Comparison of ENCODE assay signal across 11 cellular contexts in the genomic region with DNA sequence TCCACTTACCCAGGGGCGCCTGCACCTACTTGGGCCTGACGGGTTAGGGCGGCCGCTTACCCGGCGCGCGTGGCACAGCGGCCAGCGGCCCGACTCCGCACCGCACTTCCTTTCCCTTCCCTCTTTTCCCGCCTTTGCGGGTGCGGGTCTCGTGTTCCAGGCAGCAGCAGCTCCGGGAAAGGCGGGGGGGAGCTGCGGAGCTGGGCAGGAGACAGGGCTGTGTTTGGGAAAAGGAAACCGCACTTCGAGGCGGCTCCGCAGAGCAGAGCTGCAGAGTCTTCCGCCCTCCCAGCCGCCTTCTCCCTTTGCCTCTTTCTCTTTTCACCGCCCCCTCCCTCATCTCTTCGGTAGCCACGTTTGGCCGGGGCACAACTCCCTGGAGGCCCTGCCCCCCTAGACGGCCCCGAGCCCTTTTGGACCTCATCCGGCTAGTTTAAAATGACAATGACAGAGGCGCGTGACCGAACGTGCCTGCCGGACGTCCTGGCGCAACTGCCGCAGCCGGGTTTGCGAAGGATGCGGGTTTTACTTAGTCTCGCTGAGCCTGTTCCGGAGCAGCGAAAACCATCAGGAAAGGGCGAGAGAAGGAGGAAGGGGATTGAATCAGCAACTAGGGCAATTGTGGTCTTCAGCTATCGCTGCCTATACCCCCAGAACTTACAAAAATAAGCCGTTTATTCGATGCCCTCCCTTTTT. TPM values are rescaled to one million over a fixed set of nuclear protein-coding genes. Genes with fewer than 3 reads are reported as not detected.
DNase-seq lines count a peak whose midpoint lies in the region; ATAC-seq, FAIRE-seq and TF ChIP-seq lines count a peak whose summit lies in the region.
"Had no signal": no experiment of that assay in that cellular context is flagged by ENCODE, and none has a peak within 500 bp of the region (broad histone marks: within the 10 kb centered on the region; RNA-seq: fewer than 3 reads in every experiment).

No MANE protein-coding gene starts in this region.

- FAIRE-seq in endothelial cell of umbilical vein (lab: Jason Lieb, UNC), result no peak

- H2AFZ ChIP-seq in SK-N-SH (ENCODE audit: low read depth), result no peak overlapping the region
- no peak overlapping the region for H2AFZ ChIP-seq in endothelial cell of umbilical vein (ENCODE audit: low read depth, low read length)
- H2AFZ ChIP-seq in trophoblast cell (ENCODE audit: insufficient read depth, low read length, poor library complexity), result peak overlapping the region; percentile 30

- H3K4me2 ChIP-seq in SK-N-SH (peak overlapping the region; percentile 63), endothelial cell of umbilical vein (ENCODE audit: insufficient read depth, low read length) (no peak overlapping the region), trophoblast cell (ENCODE audit: low read length) (no peak overlapping the region)

- TF ChIP-seq EP300 in SK-N-SH (IDR thresholded peaks at IDR 0.05; ENCODE audit: borderline replicate concordance in 1 of 2, low read depth in 1 of 2, low read length in 1 of 2), result no peak

- no peak overlapping the region for H4K8ac ChIP-seq in trophoblast cell (ENCODE audit: low read depth, low read length)

- H2BK120ac ChIP-seq in trophoblast cell (ENCODE audit: insufficient read depth, low read length, poor library complexity), result no peak overlapping the region

- no peak overlapping the region for H4K12ac ChIP-seq in trophoblast cell (ENCODE audit: low read depth, low read length)

- H3F3A ChIP-seq in SK-N-SH (replicated peaks; ENCODE audit: insufficient read depth), result no peaks in the 10 kb centered on the region

- no peak overlapping the region for H3K18ac ChIP-seq in trophoblast cell (ENCODE audit: low read length)

- H2BK12ac ChIP-seq in trophoblast cell (ENCODE audit: low read length), result no peak overlapping the region

- ATAC-seq in GM19328 (IDR thresholded peaks at IDR 0.05; ENCODE audit: unreplicated experiment) (no peak), GM19351 (IDR thresholded peaks at IDR 0.05; ENCODE audit: unreplicated experiment) (no peak), HG02884 (IDR thresholded peaks at IDR 0.05; ENCODE audit: unreplicated experiment) (no peak)

- TF ChIP-seq POLR2A in endothelial cell of umbilical vein (IDR thresholded peaks at IDR 0.05; ENCODE audit: low read depth, low read length), result no peak

- intact Hi-C loops in endothelial cell of umbilical vein (cut with micrococcal nuclease), result no loop called here

- POLR2A ChIA-PET in SK-N-SH (lab: Yijun Ruan, JAX) (no interaction called here), endothelial cell of umbilical vein (lab: Charles Lee) (no interaction called here)

- CTCF ChIA-PET in SK-N-SH (lab: Yijun Ruan, JAX) (interaction anchor here (0.6 to 10.7 kb wide), 7 partner anchors 9 to 172 kb away, joined by 3 to 267 read pairs (median 5); no protein-coding TSS in a partner anchor), endothelial cell of umbilical vein (lab: Charles Lee) (interaction anchor here (0.6 kb wide), 1 partner anchor 67 kb away, joined by 3 read pairs; no protein-coding TSS in a partner anchor)

- WGBS in SK-N-SH (ENCODE audit: low lambda C conversion rate), result 24% methylated on average over 51 of the region's 51 CpGs
- no CpG with 5 or more reads among the region's 51 CpGs for WGBS in trophoblast cell (ENCODE audit: extremely low coverage, insufficient coverage, insufficient read length)

- no peaks in the 10 kb centered on the region for H3K9me2 ChIP-seq in SK-N-SH

- H4K20me1 ChIP-seq in SK-N-SH (ENCODE audit: insufficient read depth) (0 out of 2 replicates have a peak, but pooled peaks cover 8% of the 10 kb centered on the region), endothelial cell of umbilical vein (replicated peaks; ENCODE audit: control insufficient read depth, extremely low read depth, insufficient read depth, low read length) (no peaks in the 10 kb centered on the region)

- no peak for TF ChIP-seq RAD21 in SK-N-SH (IDR thresholded peaks at IDR 0.05; ENCODE audit: low read length)

- H2BK5ac ChIP-seq in trophoblast cell (ENCODE audit: low read depth, low read length, poor library complexity), result no peak overlapping the region

- H3K27ac ChIP-seq in SK-N-SH (ENCODE audit: low read depth in 2 of 2, low read length in 1 of 2) (no peak overlapping the region), endothelial cell of umbilical vein (ENCODE audit: insufficient read depth, low read depth, low read length) (no peak overlapping the region), trophoblast cell (ENCODE audit: low read depth, low read length) (no peak overlapping the region)

- no peaks in the 10 kb centered on the region for H3K9me1 ChIP-seq in endothelial cell of umbilical vein (replicated peaks; ENCODE audit: control insufficient read depth, extremely low read depth, insufficient read depth, low read length)

- no peak overlapping the region for H4K91ac ChIP-seq in trophoblast cell (ENCODE audit: low read depth, low read length)

- no peak overlapping the region for H2AK5ac ChIP-seq in trophoblast cell (ENCODE audit: low read length)

- DNase-seq in ELF-1 (ENCODE audit: low read depth, low spot score), result peak; percentile 71
- DNase-seq in SK-N-SH, result peak; percentile 55
- DNase-seq in endothelial cell of umbilical vein (ENCODE audit: low read depth, low spot score), result no peak
- peak; percentile 12 to 66 for DNase-seq in trophoblast cell
- no peak for DNase-seq in mucosa of gallbladder (ENCODE audit: low spot score)
- DNase-seq: NCI-H187, SHP77 treated with DMSO at 0.1 percent for 48 hours had no signal

- BruUV-seq in endothelial cell of umbilical vein (replicated peaks; lab: Mats Ljungman, UMichigan), result no TSS peak

- peaks cover 100% of the 10 kb centered on the region for H3K27me3 ChIP-seq in SK-N-SH (ENCODE audit: insufficient read depth)
- peaks cover 88 to 98% of the 10 kb centered on the region in 2 experiments for H3K27me3 ChIP-seq in endothelial cell of umbilical vein (ENCODE audit: control insufficient read depth in 2 of 2, insufficient read depth in 2 of 2, low read length in 2 of 2)
- peaks cover 94% of the 10 kb centered on the region for H3K27me3 ChIP-seq in trophoblast cell (ENCODE audit: insufficient read depth, low read length)

- no peak for TF ChIP-seq CTCF in SK-N-SH (IDR thresholded peaks at IDR 0.05)
- TF ChIP-seq CTCF in endothelial cell of umbilical vein (IDR thresholded peaks at IDR 0.05; ENCODE audit: extremely low read depth in 1 of 2, insufficient read depth in 1 of 2, low read depth in 1 of 2, low read length in 2 of 2), result no peak

- no peak overlapping the region for H3K23ac ChIP-seq in trophoblast cell (ENCODE audit: low read length)

- no peak overlapping the region for H3K14ac ChIP-seq in trophoblast cell (ENCODE audit: low read length)

- dilution Hi-C loops in endothelial cell of umbilical vein (cut with MboI; ENCODE audit: extremely low pct_ligation_motif_present, low sequenced_read_pairs), result no loop called here

- H3K36me3 ChIP-seq in SK-N-SH (replicated peaks in 1 of 2; ENCODE audit: control insufficient read depth in 1 of 2, insufficient read depth in 2 of 2, low read length in 1 of 2), result no peaks in the 10 kb centered on the region
- H3K36me3 ChIP-seq in endothelial cell of umbilical vein (ENCODE audit: control insufficient read depth in 2 of 2, extremely low read depth in 1 of 2, insufficient read depth in 2 of 2, low read length in 2 of 2), result no peaks in the 10 kb centered on the region
- H3K36me3 ChIP-seq in trophoblast cell (ENCODE audit: control insufficient read depth in 1 of 2, insufficient read depth in 2 of 2, low read length in 2 of 2), result no peaks in the 10 kb centered on the region

- no peak overlapping the region for H3K9ac ChIP-seq in SK-N-SH
- H3K9ac ChIP-seq in endothelial cell of umbilical vein (replicated peaks; ENCODE audit: extremely low read depth, insufficient read depth, low read length), result no peak overlapping the region
- H3K9ac ChIP-seq in trophoblast cell (ENCODE audit: low read length), result no peak overlapping the region

- H3K9me3 ChIP-seq in SK-N-SH (no peaks in the 10 kb centered on the region), endothelial cell of umbilical vein (replicated peaks; ENCODE audit: control insufficient read depth, insufficient read depth, low read length) (no peaks in the 10 kb centered on the region), trophoblast cell (ENCODE audit: insufficient read depth, low read depth, low read length) (peaks cover 15% of the 10 kb centered on the region)

- H3K79me2 ChIP-seq in SK-N-SH (ENCODE audit: insufficient read depth) (no peaks in the 10 kb centered on the region), endothelial cell of umbilical vein (ENCODE audit: control insufficient read depth, insufficient read depth, low read length) (no peaks in the 10 kb centered on the region), trophoblast cell (ENCODE audit: control insufficient read depth, insufficient read depth, low read length, poor library complexity) (no peaks in the 10 kb centered on the region)

- no peaks in the 10 kb centered on the region for H3K79me1 ChIP-seq in trophoblast cell (ENCODE audit: low read length)

- H3K4me3 ChIP-seq in SK-N-SH (ENCODE audit: low read depth in 2 of 2, low read length in 1 of 2) (peak overlapping the region; percentile 2 to 12; a peak in 1 of 4 replicates), endothelial cell of umbilical vein (replicated peaks in 1 of 3; ENCODE audit: insufficient read depth in 1 of 3, low read depth in 1 of 3, low read length in 3 of 3) (no peak overlapping the region), trophoblast cell (ENCODE audit: low read depth, low read length) (no peak overlapping the region)

- H3K4ac ChIP-seq in trophoblast cell (ENCODE audit: low read depth, low read length), result no peak overlapping the region

- H3K4me1 ChIP-seq in SK-N-SH (ENCODE audit: control insufficient read depth in 1 of 2, insufficient read depth in 2 of 2, low read depth in 1 of 2, low read length in 1 of 2), result peaks cover 0 to 6% of the 10 kb centered on the region in 2 experiments; a peak in 1 of 4 replicates
- no peaks in the 10 kb centered on the region for H3K4me1 ChIP-seq in endothelial cell of umbilical vein (ENCODE audit: control insufficient read depth, extremely low read depth, insufficient read depth, low read length)
- peaks cover 0 to 2% of the 10 kb centered on the region in 2 experiments for H3K4me1 ChIP-seq in trophoblast cell (ENCODE audit: control insufficient read depth in 1 of 2, insufficient read depth in 2 of 2, low read length in 2 of 2)

RNA-seq across cellular contexts. Expression of a gene that starts 7.9 kb away (rescaled TPM):
- not detected in 2 replicates for polyA plus RNA-seq in SK-N-SH (2012; rRNA removed)
- polyA plus RNA-seq in SK-N-SH (2012; cell fraction: cytosol; rRNA removed), result not detected in 2 replicates
- polyA plus RNA-seq in SK-N-SH (2012; cell fraction: nucleus; rRNA removed), result 0.08 TPM in 1 of 2 replicates, not detected in the other
- total RNA-seq in endothelial cell of umbilical vein, result not detected in 2 replicates
- not detected in 2 replicates for polyA plus RNA-seq in endothelial cell of umbilical vein
- polyA plus RNA-seq in endothelial cell of umbilical vein (2011; cell fraction: cytosol; rRNA removed), result not detected in 2 replicates
- polyA plus RNA-seq in endothelial cell of umbilical vein (2011; cell fraction: nucleus; rRNA removed), result not detected in 2 replicates
- not detected in 2 replicates for polyA plus RNA-seq in endothelial cell of umbilical vein (2012)
- polyA minus RNA-seq in endothelial cell of umbilical vein, result not detected in 2 replicates
- not detected for polyA minus RNA-seq in endothelial cell of umbilical vein (2011; cell fraction: cytosol; rRNA and poly(A)+ RNA removed)
- not detected in 2 replicates for polyA minus RNA-seq in endothelial cell of umbilical vein (2011; cell fraction: nucleus; rRNA and poly(A)+ RNA removed)
- polyA plus RNA-seq in trophoblast cell (2013), result 0.01 TPM in 1 of 2 replicates, not detected in the other
- not detected for total RNA-seq in mucosa of gallbladder
- total RNA-seq: fibroblast of lung had no signal
- polyA plus RNA-seq: fibroblast of lung had no signal

Comparison
In these comparisons a context has a peak if more than half of its experiments do, and no peak if none do; other contexts are left out.
1. DNase-seq: peak in ELF-1 (single experiment), SK-N-SH (single experiment) and trophoblast cell (2 of 2); none in endothelial cell of umbilical vein (single experiment) and mucosa of gallbladder (single experiment).
2. H3K4me3 ChIP-seq: peak in SK-N-SH (2 of 2); none in endothelial cell of umbilical vein (0 of 3) and trophoblast cell (single experiment).